8 cellular contexts compared by ENCODE assay signal in genomic region chr2:238784671-238785527, GRCh38.
DNase-seq lines count a peak whose midpoint lies in the region; ATAC-seq, FAIRE-seq and TF ChIP-seq lines count a peak whose summit lies in the region.

No MANE protein-coding gene starts in this region.

- intact Hi-C loops in GM12878 (cut with micrococcal nuclease; ENCODE audit: unreplicated experiment), result loop anchor here (1.0 to 2.0 kb wide), 2 partner anchors 272 to 428 kb away; no protein-coding TSS in a partner anchor
- intact Hi-C loops in spleen (cut with DNase I; ENCODE audit: low total_unique reads), result loop anchor here (5.0 kb wide), 1 partner anchor 413 kb away; no protein-coding TSS in a partner anchor

- SMC1A ChIA-PET in GM12878 (lab: Charles Lee; ENCODE audit: uncharacterized antibody, unreplicated experiment), result interaction anchor here (0.6 kb wide), 1 partner anchor 50 kb away, joined by 3 read pairs; no protein-coding TSS in a partner anchor

- H3K27ac ChIP-seq in GM12878 (ENCODE audit: control insufficient read depth, insufficient read depth) (no peak overlapping the region), spleen (no peak overlapping the region)

- FAIRE-seq in GM12878 (lab: Jason Lieb, UNC), result no peak

- H3K9me3 ChIP-seq in GM12878 (replicated peaks; ENCODE audit: control insufficient read depth, insufficient read depth, low read length) (no peaks in the 10 kb centered on the region; the same call in 2 of the 3 replicates), spleen (peaks cover 0 to 9% (median 0%) of the 10 kb centered on the region in 8 donors)

- peak; percentile 43 for DNase-seq in GDM1 (lab: John Stamatoyannopoulos, UW)
- peak; percentile 71 for DNase-seq in NB4 (ENCODE audit: low read depth)
- peak; percentile 44 for DNase-seq in T-helper 9 cell
- no peak for DNase-seq in GM12878 (ENCODE audit: low read depth, low spot score)
- peak; percentile 80 for DNase-seq in iPS-NIHi11 (ENCODE audit: low spot score)
- no peak for DNase-seq in spleen

- no peaks in the 10 kb centered on the region for H4K20me1 ChIP-seq in GM12878 (ENCODE audit: control insufficient read depth, insufficient read depth)

- in situ Hi-C loops in GM12878 (cut with MboI), result loop anchor here (10.0 kb wide), 1 partner anchor 430 kb away; no protein-coding TSS in a partner anchor

- no peak overlapping the region for H3K4me2 ChIP-seq in GM12878 (ENCODE audit: control insufficient read depth, insufficient read depth)

- H2AFZ ChIP-seq in GM12878 (ENCODE audit: control insufficient read depth, low read depth, low read length), result no peak overlapping the region

- no peak overlapping the region for H3K9ac ChIP-seq in GM12878 (ENCODE audit: control insufficient read depth, insufficient read depth, low read length)

- 15% methylated on average over 17 of the region's 17 CpGs for WGBS in GM12878 (ENCODE audit: insufficient coverage, insufficient replicate concordance, low lambda C conversion rate, missing lambda C conversion rate)
- WGBS in spleen, 5 donors, result 28 to 37% (median 35%) methylated on average over 17 of the region's 17 CpGs

- H3K36me3 ChIP-seq in GM12878 (ENCODE audit: control insufficient read depth in 2 of 2, insufficient read depth in 2 of 2, low read length in 1 of 2) (no peaks in the 10 kb centered on the region), spleen (no peaks in the 10 kb centered on the region)

- H3K79me2 ChIP-seq in GM12878 (ENCODE audit: control insufficient read depth, insufficient read depth, low read length), result no peaks in the 10 kb centered on the region

- H3K4me1 ChIP-seq in GM12878 (ENCODE audit: control insufficient read depth, insufficient read depth, low read length) (no peaks in the 10 kb centered on the region), spleen (peaks cover 0 to 6% (median 0%) of the 10 kb centered on the region in 6 donors)

- peak; percentile 77 for TF ChIP-seq RAD21 in GM12878 (IDR thresholded peaks at IDR 0.05; ENCODE audit: insufficient read depth, low read depth, low read length)

- CTCF ChIA-PET in GM12878 (lab: Yijun Ruan, JAX), result interaction anchor here (0.5 to 2.5 kb wide), 8 partner anchors 10 to 977 kb away, joined by 3 to 25 read pairs (median 4); no protein-coding TSS in a partner anchor

- no peak for TF ChIP-seq POLR2A in NB4 (IDR thresholded peaks at IDR 0.05; ENCODE audit: extremely low read depth, insufficient read length)
- TF ChIP-seq POLR2A in GM12878 (IDR thresholded peaks at IDR 0.05; ENCODE audit: low read depth, low read length), result no peak
- no peak for TF ChIP-seq POLR2A in spleen (IDR thresholded peaks at IDR 0.05)

- H3K4me3 ChIP-seq in NB4 (ENCODE audit: low read depth, low read length), result no peak overlapping the region
- no peak overlapping the region for H3K4me3 ChIP-seq in GM12878
- no peak overlapping the region for H3K4me3 ChIP-seq in spleen

- H3K27me3 ChIP-seq in GM12878 (replicated peaks in 1 of 2; ENCODE audit: control insufficient read depth in 2 of 2, insufficient read depth in 2 of 2, low read length in 1 of 2) (no peaks in the 10 kb centered on the region; a peak in 1 of 4 replicates), spleen (replicated peaks in 1 of 7) (peaks cover 0 to 15% (median 0%) of the 10 kb centered on the region in 7 donors)

- TF ChIP-seq CTCF in NB4 (IDR thresholded peaks at IDR 0.05; ENCODE audit: low read depth, low read length), result peak; percentile 77
- TF ChIP-seq CTCF in GM12878 (IDR thresholded peaks at IDR 0.05 in 2 of 3, conservative IDR thresholded peaks at IDR 0.05 in 1 of 3; ENCODE audit: control insufficient read depth in 2 of 3, extremely low read depth in 1 of 3, insufficient read depth in 1 of 3, low read depth in 3 of 3, low read length in 3 of 3), result peak; percentile 78 to 88 (median 85)
- peak; percentile 33 to 82 (median 69) for TF ChIP-seq CTCF in spleen (IDR thresholded peaks at IDR 0.05 in 8 of 11, conservative IDR thresholded peaks at IDR 0.05 in 3 of 11)

- RAD21 ChIA-PET in GM12878 (lab: Charles Lee; ENCODE audit: unreplicated experiment), result interaction anchor here (1.3 to 2.1 kb wide), 2 partner anchors 272 to 427 kb away, joined by 3 to 11 read pairs; no protein-coding TSS in a partner anchor

- POLR2A ChIA-PET in GM12878 (lab: Charles Lee), result no interaction called here

- BruUV-seq in GM12878 (replicated peaks; lab: Mats Ljungman, UMichigan), result no TSS peak

- ATAC-seq in GM12878, result peak; percentile 83
- ATAC-seq in HG03442 (IDR thresholded peaks at IDR 0.05; ENCODE audit: unreplicated experiment), result no peak
- ATAC-seq in GM18502 (IDR thresholded peaks at IDR 0.05; ENCODE audit: poor library complexity, unreplicated experiment), result no peak

- TF ChIP-seq EP300 in GM12878 (IDR thresholded peaks at IDR 0.05; ENCODE audit: borderline replicate concordance in 1 of 2, control insufficient read depth in 1 of 2, low read depth in 2 of 2, low read length in 2 of 2), result no peak

TF ChIP-seq in GM12878, 131 proteins besides CTCF, POLR2A, EP300 and RAD21:
- TF ChIP-seq ZNF622 (IDR thresholded peaks at IDR 0.05) (no peak), SMC3 (IDR thresholded peaks at IDR 0.05; ENCODE audit: borderline replicate concordance, low read length) (peak; percentile 52), YY1 (IDR thresholded peaks at IDR 0.05; ENCODE audit: low read depth, low read length) (0 out of 2 replicates have a peak, but pooled peaks have one; percentile 22), SP1 (IDR thresholded peaks at IDR 0.05; ENCODE audit: low read depth, low read length) (no peak)
TF ChIP-seq in GM12878: peak in this region for 2.

Comparison
In these comparisons a context has a peak if more than half of its experiments do, and no peak if none do; other contexts are left out.
1. DNase-seq: peak in GDM1 (single experiment), NB4 (single experiment), T-helper 9 cell (single experiment) and iPS-NIHi11 (single experiment); none in GM12878 (single experiment) and spleen (single experiment).
2. Peak in every context shown above with its lines, with median percentiles within 50 percentile points of each other: CTCF ChIP-seq.